In genomic region chr7:110148054-110148453, GRCh38 we compare ENCODE assay signal across 21 cellular contexts.
"Had no signal": no experiment of that assay in that cellular context is flagged by ENCODE, and none has a peak within 500 bp of the region (broad histone marks: within the 10 kb centered on the region; RNA-seq: fewer than 3 reads in every experiment).

No MANE protein-coding gene starts in this region.

- H3K9me3 ChIP-seq: ascending aorta, testis had no signal

- DNase-seq: activated CD4-positive, alpha-beta memory T cell treated with anti-CD3 and anti-CD28 coated beads, Interleukin-2, amount 10 ng/mL, durations not matched to agents 7 days and 5 days; activated CD4-positive, alpha-beta T cell treated with anti-CD3 and anti-CD28 coated beads for 48 hours; activated CD8-positive, alpha-beta memory T cell treated with anti-CD3 and anti-CD28 coated beads, Interleukin-2, amount 10 ng/mL, durations not matched to agents 7 days and 5 days; activated naive CD4-positive, alpha-beta T cell treated with Interleukin-2 at 50 U/mL for 16 hours; cortex of kidney; heart right ventricle; kidney glomerular epithelial cell; left ventricle myocardium superior; naive thymus-derived CD8-positive, alpha-beta T cell; psoas muscle; small intestine; stimulated activated CD4-positive, alpha-beta T cell treated with anti-CD3 and anti-CD28 coated beads, Interleukin-4, amount 100 ng/mL, for 1 hour; SW 1271; T-helper 2 cell; testis; upper lobe of left lung had no signal

- H3K4me1 ChIP-seq: ascending aorta, gastroesophageal sphincter, heart right ventricle, psoas muscle, testis, upper lobe of left lung had no signal

- ATAC-seq: activated CD8-positive, alpha-beta memory T cell treated with anti-CD3 and anti-CD28 coated beads, Interleukin-2, amount 10 ng/mL, durations not matched to agents 7 days and 5 days; esophagus mucosa; gastroesophageal sphincter; heart right ventricle; left ventricle myocardium superior; naive thymus-derived CD8-positive, alpha-beta T cell; psoas muscle; right cardiac atrium; WTC11 had no signal

- H3K4me3 ChIP-seq: ascending aorta, gastroesophageal sphincter, heart right ventricle, psoas muscle, testis, upper lobe of left lung had no signal

- H3K27me3 ChIP-seq: ascending aorta, gastroesophageal sphincter, heart right ventricle, testis, upper lobe of left lung had no signal

- H3K27ac ChIP-seq: ascending aorta, gastroesophageal sphincter, heart right ventricle, psoas muscle, testis, upper lobe of left lung had no signal

- FAIRE-seq: small intestine had no signal

- H3K36me3 ChIP-seq: ascending aorta, gastroesophageal sphincter, heart right ventricle, upper lobe of left lung had no signal
